24 cellular contexts compared by ENCODE assay signal in the genomic region with DNA sequence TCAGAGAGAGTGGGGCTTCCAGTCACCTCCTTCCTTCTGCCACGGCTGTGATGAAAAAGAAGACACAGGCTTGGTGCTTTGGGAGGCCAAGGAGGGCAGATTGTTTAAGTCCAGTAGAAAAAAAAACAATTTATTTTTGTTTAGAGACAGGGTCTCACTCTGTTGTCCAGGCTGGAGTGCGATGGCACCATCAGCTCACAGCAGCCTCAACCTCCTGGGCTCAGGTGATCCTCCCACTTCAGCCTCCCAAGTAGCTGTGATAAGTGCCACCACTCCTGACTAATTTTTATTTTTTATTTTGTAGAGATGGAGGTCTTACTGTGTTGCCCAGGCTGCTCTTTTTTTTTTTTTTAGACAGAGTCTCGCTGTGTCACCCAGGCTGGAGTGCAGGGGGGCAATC. TPM values are rescaled to one million over a fixed set of nuclear protein-coding genes. Genes with fewer than 3 reads are reported as not detected.
"Had no signal": no experiment of that assay in that cellular context is flagged by ENCODE, and none has a peak within 500 bp of the region (broad histone marks: within the 10 kb centered on the region; RNA-seq: fewer than 3 reads in every experiment).

No MANE protein-coding gene starts in this region.

- H3K27me3 ChIP-seq: gastroesophageal sphincter, heart left ventricle, right atrium auricular region, suprapubic skin, transverse colon, uterus had no signal

- FAIRE-seq: bronchial epithelial cell, endometrium had no signal

- H3K9me3 ChIP-seq: gastroesophageal sphincter, heart left ventricle, mucosa of descending colon, right atrium auricular region, suprapubic skin, transverse colon, uterus had no signal

- H3K9me3 Mint-ChIP-seq: activated T-cell treated with anti-CD3 and anti-CD28 coated beads, Interleukin-2, amount 50 U/mL, for 72 hours; naive thymus-derived CD4-positive, alpha-beta T cell; stimulated activated naive CD8-positive, alpha-beta T cell treated with anti-CD3 and anti-CD28 coated beads, Interleukin-15, Interleukin-2, amounts not matched to agents 100 ng/mL and 50 ng/mL, for 24 hours had no signal

- H3K27ac Mint-ChIP-seq: activated T-cell treated with anti-CD3 and anti-CD28 coated beads, Interleukin-2, amount 50 U/mL, for 72 hours; stimulated activated naive CD8-positive, alpha-beta T cell treated with anti-CD3 and anti-CD28 coated beads, Interleukin-15, Interleukin-2, amounts not matched to agents 100 ng/mL and 50 ng/mL, for 24 hours had no signal

- ATAC-seq: activated T-cell treated with anti-CD3 and anti-CD28 coated beads, Interleukin-2, amount 50 U/mL, for 72 hours; gastroesophageal sphincter; mucosa of descending colon; naive thymus-derived CD4-positive, alpha-beta T cell had no signal

- H3K27me3 Mint-ChIP-seq: naive thymus-derived CD4-positive, alpha-beta T cell; stimulated activated naive CD8-positive, alpha-beta T cell treated with anti-CD3 and anti-CD28 coated beads, Interleukin-15, Interleukin-2, amounts not matched to agents 100 ng/mL and 50 ng/mL, for 24 hours had no signal

- DNase-seq: activated CD4-positive, alpha-beta T cell treated with anti-CD3 and anti-CD28 coated beads, Interleukin-2, amount 50 U/mL, for 1 hour; activated CD8-positive, alpha-beta memory T cell treated with anti-CD3 and anti-CD28 coated beads, Interleukin-2, amount 50 U/mL, for 48 hours; activated effector memory CD4-positive, alpha-beta T cell treated with anti-CD3 and anti-CD28 coated beads, Interleukin-2, amount 50 U/mL, for 16 hours; activated naive CD4-positive, alpha-beta T cell treated with anti-CD3 and anti-CD28 coated beads, Interleukin-2, amount 50 U/mL, for 16 hours; activated T-cell treated with anti-CD3 and anti-CD28 coated beads, Interleukin-2, amount 50 U/mL, for 72 hours; aorta; cerebellar nuclear complex; cortex of kidney; mesenchymal stem cell; mucosa of descending colon; naive thymus-derived CD4-positive, alpha-beta T cell; T1000; transverse colon; uterus had no signal

- H3K4me3 ChIP-seq: gastroesophageal sphincter, heart left ventricle, mucosa of descending colon, right atrium auricular region, skin epidermis, suprapubic skin, transverse colon, uterus had no signal

- H3K36me3 ChIP-seq: right atrium auricular region, suprapubic skin, transverse colon, uterus had no signal

- H3K27ac ChIP-seq: gastroesophageal sphincter, right atrium auricular region, skin epidermis, suprapubic skin, transverse colon, uterus had no signal

RNA-seq across cellular contexts. Expression of gene SNAI3, which starts 20.7 kb away (rescaled TPM):
- total RNA-seq: bronchial epithelial cell had no signal

RNA-seq across cellular contexts. Expression of gene IL17C, which starts 27.2 kb away (rescaled TPM):
- total RNA-seq: aorta, gastroesophageal sphincter, heart left ventricle, mucosa of descending colon, omental fat pad, posterior vena cava, right atrium auricular region, suprapubic skin, transverse colon, uterus had no signal
- polyA plus RNA-seq: aorta; heart left ventricle; naive thymus-derived CD4-positive, alpha-beta T cell had no signal
